ENCODE assay signal across 8 cellular contexts in genomic region chr14:77616454-77617229, GRCh38. TPM values are rescaled to one million over a fixed set of nuclear protein-coding genes. Genes with fewer than 3 reads are reported as not detected.
A peak's percentile ranks its signal among the peaks of the same experiment; 100 is the strongest.
DNase-seq lines count a peak whose midpoint lies in the region; ATAC-seq and TF ChIP-seq lines count a peak whose summit lies in the region.

SPTLC2 (minus strand) TSS chr14:77616637; CDS start chr14:77616579, 58 bp downstream.

- POLR2A ChIA-PET in WTC11 (lab: Charles Lee), result no interaction called here

- peak within 1 kb of the TSS; percentile 86 for H3K4me3 Mint-ChIP-seq in WTC11

- H3K27ac ChIP-seq in caudate nucleus (ENCODE audit: low read depth, low read length) (peak within 1 kb of the TSS; percentile 85), smooth muscle cell (ENCODE audit: low read depth) (peak within 1 kb of the TSS; percentile 77)

- TF ChIP-seq CTCF in AG09309 (IDR thresholded peaks at IDR 0.05; ENCODE audit: control insufficient read depth, insufficient read depth, low read depth, low read length, missing control alignments) (no peak), WTC11 (IDR thresholded peaks at IDR 0.05) (no peak), smooth muscle cell (IDR thresholded peaks at IDR 0.05; ENCODE audit: borderline replicate concordance, insufficient read depth, poor library complexity, severe bottlenecking) (no peak)

- no peaks in the 10 kb centered on the region for H3K27me3 ChIP-seq in smooth muscle cell (ENCODE audit: low read depth)

- peaks cover 18% of the 10 kb centered on the region for H3K4me1 ChIP-seq in smooth muscle cell (ENCODE audit: low read depth)

- H2AFZ ChIP-seq in smooth muscle cell (ENCODE audit: low read depth), result peak within 1 kb of the TSS; percentile 36

- peaks cover 35% of the 10 kb centered on the region for H4K20me1 ChIP-seq in smooth muscle cell (ENCODE audit: low read depth)

- H3K79me2 ChIP-seq in smooth muscle cell (ENCODE audit: low read depth), result peaks cover 42% of the 10 kb centered on the region

- no peaks in the 10 kb centered on the region for H3K9me3 ChIP-seq in smooth muscle cell (replicated peaks; ENCODE audit: low read depth)

- H3K4me3 ChIP-seq in AG09309 (ENCODE audit: control insufficient read depth, low read depth, low read length), result peak within 1 kb of the TSS; percentile 78
- H3K4me3 ChIP-seq in smooth muscle cell, result peak within 1 kb of the TSS; percentile 76

- H3K27ac Mint-ChIP-seq in WTC11, result peak within 1 kb of the TSS; percentile 90; the same call in 1 of the 2 replicates

- H3K9ac ChIP-seq in smooth muscle cell (ENCODE audit: low read depth), result peak within 1 kb of the TSS; percentile 67

- H3K4me1 Mint-ChIP-seq in WTC11, result peaks cover 46% of the 10 kb centered on the region

- peaks cover 9% of the 10 kb centered on the region for H3F3A ChIP-seq in smooth muscle cell (ENCODE audit: low read depth)

- ATAC-seq in HG03196 (IDR thresholded peaks at IDR 0.05; ENCODE audit: unreplicated experiment) (peak; percentile 94), WTC11 (peak; percentile 98)

- WGBS in smooth muscle cell (ENCODE audit: low lambda C conversion rate), result 1% methylated on average over 54 of the region's 58 CpGs

- no peaks in the 10 kb centered on the region for H3K36me3 Mint-ChIP-seq in WTC11

- H3K4me2 ChIP-seq in smooth muscle cell, result peak within 1 kb of the TSS; percentile 85

- peak; percentile 98 for DNase-seq in AG09309 (ENCODE audit: low read depth)
- DNase-seq in NCI-H226, result peak; percentile 100
- peak; percentile 99 for DNase-seq in WTC11 (ENCODE audit: low spot score)
- DNase-seq in caudate nucleus (lab: John Stamatoyannopoulos, UW), result peak; percentile 92 to 100 (median 100)
- DNase-seq in iPS-NIHi7 (ENCODE audit: extremely low spot score), result peak; percentile 100
- peak; percentile 85 for DNase-seq in smooth muscle cell (lab: John Stamatoyannopoulos, UW; ENCODE audit: unreplicated experiment)

- no peaks in the 10 kb centered on the region for H3K27me3 Mint-ChIP-seq in WTC11 (ENCODE audit: low read depth)

- no peaks in the 10 kb centered on the region for H3K36me3 ChIP-seq in smooth muscle cell (ENCODE audit: low read depth)

- in situ Hi-C loops in GM18951 (cut with MboI; ENCODE audit: low sequenced_read_pairs, unreplicated experiment), result no loop called here

- TF ChIP-seq POLR2A in GM18951 (IDR thresholded peaks at IDR 0.05; ENCODE audit: extremely low read depth, insufficient read depth, insufficient read length), result peak; percentile 84

- H3K9me3 Mint-ChIP-seq in WTC11, result peaks cover 4% of the 10 kb centered on the region

- CTCF ChIA-PET in WTC11 (lab: Charles Lee), result interaction anchor here (0.6 kb wide), 1 partner anchor 37 kb away, joined by 3 read pairs; no protein-coding TSS in a partner anchor

TF ChIP-seq in WTC11, 78 proteins besides CTCF, POLR2A, EP300 and RAD21 (continues in another document):
- no peak for TF ChIP-seq AFF4 (CRISPR knock-in tag; IDR thresholded peaks at IDR 0.05; ENCODE audit: borderline replicate concordance)
- TF ChIP-seq NR1H2 (CRISPR knock-in tag; IDR thresholded peaks at IDR 0.05), result no peak
- peak; percentile 74 for TF ChIP-seq HMGXB4 (CRISPR knock-in tag; IDR thresholded peaks at IDR 0.05)
- 0 out of 2 replicates have a peak, but pooled peaks have one; percentile 56 for TF ChIP-seq NR3C1 (CRISPR knock-in tag; conservative IDR thresholded peaks at IDR 0.05; ENCODE audit: low read depth)
- no peak for TF ChIP-seq ZNF396 (CRISPR knock-in tag; IDR thresholded peaks at IDR 0.05; ENCODE audit: borderline replicate concordance)
- TF ChIP-seq FOXP1 (CRISPR knock-in tag; IDR thresholded peaks at IDR 0.05; ENCODE audit: borderline replicate concordance), result peak; percentile 88
- TF ChIP-seq ATF1 (CRISPR knock-in tag; IDR thresholded peaks at IDR 0.05), result no peak
- no peak for TF ChIP-seq RORB (CRISPR knock-in tag; IDR thresholded peaks at IDR 0.05)
- TF ChIP-seq MLX (CRISPR knock-in tag; IDR thresholded peaks at IDR 0.05), result no peak
- TF ChIP-seq ZNF671 (CRISPR knock-in tag; IDR thresholded peaks at IDR 0.05), result no peak
- TF ChIP-seq MAX (CRISPR knock-in tag; IDR thresholded peaks at IDR 0.05), result peak; percentile 84
- TF ChIP-seq FOXJ3 (CRISPR knock-in tag; IDR thresholded peaks at IDR 0.05; ENCODE audit: borderline replicate concordance), result no peak
- 0 out of 2 replicates have a peak, but pooled peaks have one; percentile 49 for TF ChIP-seq RELA (CRISPR knock-in tag; IDR thresholded peaks at IDR 0.05; ENCODE audit: borderline replicate concordance)
- TF ChIP-seq ZNF263 (CRISPR knock-in tag; IDR thresholded peaks at IDR 0.05; ENCODE audit: low read depth), result no peak
- TF ChIP-seq ZNF416 (CRISPR knock-in tag; IDR thresholded peaks at IDR 0.05), result no peak
- TF ChIP-seq CREB1 (CRISPR knock-in tag; IDR thresholded peaks at IDR 0.05), result no peak
- 0 out of 2 replicates have a peak, but pooled peaks have one; percentile 32 for TF ChIP-seq ZNF232 (CRISPR knock-in tag; IDR thresholded peaks at IDR 0.05)
- peak; percentile 67; the same call in 1 of the 2 replicates for TF ChIP-seq KAT7 (CRISPR knock-in tag; IDR thresholded peaks at IDR 0.05; ENCODE audit: borderline replicate concordance)
- no peak for TF ChIP-seq ATF3 (CRISPR knock-in tag; conservative IDR thresholded peaks at IDR 0.05)
- no peak for TF ChIP-seq TEAD4 (CRISPR knock-in tag; IDR thresholded peaks at IDR 0.05)
- TF ChIP-seq GTF2I (CRISPR knock-in tag; conservative IDR thresholded peaks at IDR 0.05), result no peak

RNA-seq across cellular contexts. Expression of gene SPTLC2, which starts in this region (rescaled TPM):
- total RNA-seq in WTC11 (2021), result 38.2 to 40.1 TPM (median 39.6 TPM) in 3 replicates
- total RNA-seq in smooth muscle cell, result 24.8 and 36.2 TPM in 2 replicates
- polyA plus RNA-seq in smooth muscle cell, result 21.8 and 23.4 TPM in 2 replicates

Comparison
In these comparisons a context has a peak if more than half of its experiments do, and no peak if none do; other contexts are left out.
1. Peak in every context shown above with its lines: DNase-seq, ATAC-seq, H3K4me3 ChIP-seq and H3K27ac ChIP-seq.